In the genomic region with DNA sequence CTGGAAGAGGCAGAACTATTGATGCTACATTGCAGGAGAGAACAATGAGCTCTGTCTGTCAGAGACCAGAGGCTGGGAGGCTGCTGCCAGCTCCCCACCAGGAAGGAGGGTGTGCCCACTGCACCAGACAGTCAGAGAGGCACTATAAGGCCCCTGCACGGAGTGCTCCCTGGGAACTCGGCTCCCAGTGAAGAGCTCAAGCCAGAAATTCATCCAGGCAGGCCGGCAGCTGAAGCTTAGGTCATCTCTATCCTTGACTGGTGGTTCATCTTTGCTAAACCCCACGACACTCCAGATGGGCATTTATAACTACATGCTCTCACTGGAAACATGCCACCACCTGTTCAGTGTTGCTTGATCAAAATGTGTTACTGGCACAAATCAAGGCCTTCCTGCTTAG, we compare ENCODE assay signal across 26 cellular contexts.
DNase-seq lines count a peak whose midpoint lies in the region; ATAC-seq lines count a peak whose summit lies in the region.
"Had no signal": no experiment of that assay in that cellular context is flagged by ENCODE, and none has a peak within 500 bp of the region (broad histone marks: within the 10 kb centered on the region; RNA-seq: fewer than 3 reads in every experiment).

No MANE protein-coding gene starts in this region.

- DNase-seq in DMS 273 treated with DMSO at 0.1 percent for 48 hours (lab: John Stamatoyannopoulos, UW) (peak; percentile 94), NCI-H82 treated with DMSO at 0.1 percent for 48 hours (lab: John Stamatoyannopoulos, UW; ENCODE audit: unreplicated experiment) (peak; percentile 69), globus pallidus (ENCODE audit: low spot score) (peak; percentile 85), pons (ENCODE audit: low spot score) (peak; percentile 82), NCI-H526 treated with DMSO at 0.1 percent for 48 hours (lab: John Stamatoyannopoulos, UW) (no peak), NOMO-1 treated with DMSO at 0.1 percent for 48 hours (lab: John Stamatoyannopoulos, UW; ENCODE audit: unreplicated experiment) (no peak), NCI-H1436 (lab: John Stamatoyannopoulos, UW) (no peak)
- DNase-seq: activated CD4-positive, CD25-positive, alpha-beta regulatory T cell; activated CD8-positive, alpha-beta T cell treated with anti-CD3 and anti-CD28 coated beads for 36 hours; activated gamma-delta T cell; activated T-cell treated with anti-CD3 and anti-CD28 coated beads for 4 hours; body of pancreas; colonic mucosa; DMS79; endodermal cell; HFFc6; Kasumi-1; left lung; NCI-H1092 treated with DMSO at 0.1 percent for 48 hours; NCI-H526; stimulated activated CD4-positive, alpha-beta T cell treated with anti-CD3 and anti-CD28 coated beads, Interleukin-2, amount 100 ng/mL, for 48 hours; stimulated activated naive B cell treated with anti-CD40 and anti-IgM and Interleukin-4, amounts not matched to agents 10 μg/mL and 1 μg/mL and 100 μg/mL, for 72 hours; T1000; thyroid gland had no signal

- ATAC-seq in HG02678 (IDR thresholded peaks at IDR 0.05; ENCODE audit: unreplicated experiment), result no peak
- ATAC-seq: activated CD8-positive, alpha-beta T cell treated with anti-CD3 and anti-CD28 coated beads for 36 hours; body of pancreas; left lung; Right ventricle myocardium inferior; stimulated activated naive B cell treated with anti-CD40 and anti-IgM and Interleukin-4, amounts not matched to agents 10 μg/mL and 1 μg/mL and 100 μg/mL, for 72 hours had no signal

Comparison
In these comparisons a context has a peak if more than half of its experiments do, and no peak if none do; other contexts are left out.
1. DNase-seq: peak in DMS 273 treated with DMSO at 0.1 percent for 48 hours (single experiment), NCI-H82 treated with DMSO at 0.1 percent for 48 hours (single experiment), globus pallidus (single experiment) and pons (single experiment); none in NCI-H526 treated with DMSO at 0.1 percent for 48 hours (single experiment), NOMO-1 treated with DMSO at 0.1 percent for 48 hours (single experiment) and NCI-H1436 (single experiment).